27 cellular contexts compared by ENCODE assay signal in the genomic region with DNA sequence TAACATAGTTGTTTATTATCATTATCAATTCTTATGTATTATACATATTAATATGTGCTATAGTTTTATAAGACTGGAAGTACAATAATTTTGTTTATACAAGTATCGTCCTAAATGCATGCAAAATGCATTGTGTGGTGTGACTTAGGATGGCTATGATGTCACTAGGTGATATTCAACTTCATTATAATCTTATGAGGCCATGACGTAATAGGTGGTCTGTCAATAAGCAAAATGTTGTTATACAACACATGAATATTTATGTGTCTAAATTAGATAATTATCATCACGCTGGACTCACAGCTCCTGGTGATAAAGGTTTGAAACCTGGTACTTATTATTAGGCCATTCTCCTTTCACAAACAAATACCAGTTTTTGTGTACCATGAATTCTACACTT.
"Had no signal": no experiment of that assay in that cellular context is flagged by ENCODE, and none has a peak within 500 bp of the region (broad histone marks: within the 10 kb centered on the region; RNA-seq: fewer than 3 reads in every experiment).

No MANE protein-coding gene starts in this region.

- FAIRE-seq: urothelium cell line had no signal

- H3K27ac ChIP-seq: stomach, suprapubic skin, testis, thoracic aorta, thyroid gland, tibial artery, tibial nerve, transverse colon, upper lobe of left lung, upper lobe of right lung, uterus, vagina had no signal

- H3K36me3 ChIP-seq: stomach, suprapubic skin, thoracic aorta, thyroid gland, tibial artery, tibial nerve, transverse colon, upper lobe of left lung, upper lobe of right lung, uterus, vagina had no signal

- H3K9me3 ChIP-seq: stomach, suprapubic skin, testis, thoracic aorta, thyroid gland, tibial artery, tibial nerve, transverse colon, upper lobe of left lung, upper lobe of right lung, uterus, vagina had no signal

- DNase-seq: stimulated activated CD4-positive, alpha-beta T cell treated with anti-CD3 and anti-CD28 coated beads, Interleukin-2, amount 100 ng/mL, for 48 hours; stimulated activated CD4-positive, alpha-beta T cell treated with anti-CD3 and anti-CD28 coated beads, Interleukin-4, amount 100 ng/mL, for 1 hour; stimulated activated CD4-positive, alpha-beta T cell treated with anti-CD3 and anti-CD28 coated beads, Interleukin-4, amount 100 ng/mL, for 24 hours; stimulated activated CD4-positive, alpha-beta T cell treated with anti-CD3 and anti-CD28 coated beads, Interleukin-4, amount 100 ng/mL, for 4 hours; stimulated activated CD8-positive, alpha-beta memory T cell treated with anti-CD3 and anti-CD28 coated beads, Interleukin-4, amount 100 ng/mL, for 48 hours; stimulated activated naive B cell treated with anti-CD40 and anti-IgM and Interleukin-4, amounts not matched to agents 10 μg/mL and 1 μg/mL and 100 μg/mL, for 72 hours; stimulated activated naive CD4-positive, alpha-beta T cell; stimulated activated naive CD4-positive, alpha-beta T cell treated with Interleukin-2 at 50 U/mL for 16 hours; stimulated activated naive CD8-positive, alpha-beta T cell treated with anti-CD3 and anti-CD28 coated beads, Interleukin-15, amount 100 ng/mL, for 72 hours; stimulated activated naive CD8-positive, alpha-beta T cell treated with anti-CD3 and anti-CD28 coated beads, Interleukin-15, Interleukin-2, amounts not matched to agents 100 U/mL and 50 U/mL, for 24 hours; stomach; substantia nigra; testis; thyroid gland; tibial artery; transverse colon; trophoblast cell; upper lobe of left lung; upper lobe of right lung; uterus had no signal

- H3K4me3 ChIP-seq: stomach, suprapubic skin, testis, thoracic aorta, thyroid gland, tibial artery, tibial nerve, transverse colon, upper lobe of left lung, upper lobe of right lung, uterus, vagina had no signal

- H3K4me1 ChIP-seq: stomach, suprapubic skin, testis, thyroid gland, tibial artery, tibial nerve, transverse colon, upper lobe of left lung, upper lobe of right lung, uterus, vagina had no signal

- H3K27me3 ChIP-seq: stomach, suprapubic skin, testis, thyroid gland, tibial artery, tibial nerve, transverse colon, upper lobe of left lung, upper lobe of right lung, uterus, vagina had no signal

- ATAC-seq: stimulated activated effector memory CD8-positive, alpha-beta T cell treated with anti-CD3 and anti-CD28 coated beads, Interleukin-12 subunit alpha, Interleukin-12 subunit beta, amount 100 ng/mL, for 72 hours; stimulated activated memory B cell treated with anti-CD40 and anti-IgM and Interleukin-4, amounts not matched to agents 10 μg/mL and 1 μg/mL and 100 μg/mL, for 72 hours; stimulated activated naive B cell treated with anti-CD40 and anti-IgM and Interleukin-4, amounts not matched to agents 10 μg/mL and 1 μg/mL and 100 μg/mL, for 72 hours; stimulated activated naive CD8-positive, alpha-beta T cell treated with anti-CD3 and anti-CD28 coated beads, Interleukin-15, amount 100 ng/mL, for 72 hours; stimulated activated naive CD8-positive, alpha-beta T cell treated with anti-CD3 and anti-CD28 coated beads, Interleukin-15, Interleukin-2, amounts not matched to agents 100 U/mL and 50 U/mL, for 24 hours; upper lobe of right lung had no signal
